In genomic region chr16:636206-637080, GRCh38 we compare ENCODE assay signal across 8 cellular contexts. TPM values are rescaled to one million over a fixed set of nuclear protein-coding genes. Genes with fewer than 3 reads are reported as not detected.
DNase-seq lines count a peak whose midpoint lies in the region; ATAC-seq and TF ChIP-seq lines count a peak whose summit lies in the region.

METTL26 (minus strand) TSS chr16:636305; CDS start chr16:636290, 15 bp downstream.

- H3K9ac ChIP-seq in OCI-LY1 (ENCODE audit: low read length) = peak within 1 kb of the TSS; percentile 78

- H3K4me3 Mint-ChIP-seq in endothelial cell (ENCODE audit: unreplicated experiment) = peak within 1 kb of the TSS; percentile 94

- DNase-seq in DMS 273 (lab: John Stamatoyannopoulos, UW; ENCODE audit: unreplicated experiment) (peak; percentile 97), HuH-7 (ENCODE audit: low spot score) (peak; percentile 87), endothelial cell (ENCODE audit: low spot score) (peak; percentile 88), midbrain (lab: John Stamatoyannopoulos, UW) (peak; percentile 95)
- peak; percentile 91 for DNase-seq in activated CD8-positive, alpha-beta memory T cell treated with anti-CD3 and anti-CD28 coated beads, Interleukin-2, amount 50 U/mL, for 4 hours
- DNase-seq in stimulated activated CD8-positive, alpha-beta memory T cell treated with anti-CD3 and anti-CD28 coated beads, Interleukin-15, amount 100 ng/mL, for 48 hours (ENCODE audit: low read depth in 2 of 2) = peak; percentile 87 to 89

- H4K20me1 ChIP-seq in OCI-LY1 (ENCODE audit: insufficient read depth, low read length) = no peaks in the 10 kb centered on the region

- H3K79me2 ChIP-seq in OCI-LY1 (ENCODE audit: insufficient read depth, low read length) = no peaks in the 10 kb centered on the region

- no peaks in the 10 kb centered on the region for H3K9me3 Mint-ChIP-seq in endothelial cell (ENCODE audit: unreplicated experiment)

- no peaks in the 10 kb centered on the region for H3K36me3 Mint-ChIP-seq in endothelial cell (ENCODE audit: low read depth, unreplicated experiment)

- H3K4me3 ChIP-seq in OCI-LY1 (ENCODE audit: low read depth, low read length, poor library complexity, severe bottlenecking) = peak within 1 kb of the TSS; percentile 78

- H3K27ac ChIP-seq in OCI-LY1 (ENCODE audit: low read depth, low read length, poor library complexity, severe bottlenecking) = peak within 1 kb of the TSS; percentile 70

- H3K27me3 Mint-ChIP-seq in endothelial cell (ENCODE audit: unreplicated experiment) = peaks cover 8% of the 10 kb centered on the region

- H2AFZ ChIP-seq in OCI-LY1 (ENCODE audit: low read length) = no peak within 1 kb of the TSS

- peak; percentile 69 for ATAC-seq in GM21515 (IDR thresholded peaks at IDR 0.05; ENCODE audit: unreplicated experiment)

- H3K36me3 ChIP-seq in OCI-LY1 (ENCODE audit: insufficient read depth, low read length) = no peaks in the 10 kb centered on the region

- H3F3A ChIP-seq in OCI-LY1 (ENCODE audit: insufficient read depth, low read length) = no peaks in the 10 kb centered on the region

- H3K4me2 ChIP-seq in OCI-LY1 (ENCODE audit: low read length) = peak within 1 kb of the TSS; percentile 84

- peak within 1 kb of the TSS; percentile 92 for H3K27ac Mint-ChIP-seq in endothelial cell (ENCODE audit: unreplicated experiment)

- H3K9me2 ChIP-seq in OCI-LY1 (ENCODE audit: low read depth, low read length) = no peaks in the 10 kb centered on the region

- no peaks in the 10 kb centered on the region for H3K9me3 ChIP-seq in OCI-LY1 (ENCODE audit: low read length)

- no peaks in the 10 kb centered on the region for H3K27me3 ChIP-seq in OCI-LY1 (ENCODE audit: insufficient read depth, low read length)

- H3K4me1 Mint-ChIP-seq in endothelial cell (ENCODE audit: unreplicated experiment) = peaks cover 6% of the 10 kb centered on the region

- TF ChIP-seq CTCF in OCI-LY1 (IDR thresholded peaks at IDR 0.05; ENCODE audit: low read length) (no peak), endothelial cell (IDR thresholded peaks at IDR 0.05; ENCODE audit: unreplicated experiment) (no peak)

- peaks cover 33% of the 10 kb centered on the region for H3K4me1 ChIP-seq in OCI-LY1 (ENCODE audit: insufficient read depth, low read length, severe bottlenecking)

RNA-seq across cellular contexts. Expression of gene METTL26, which starts in this region (rescaled TPM):
- total RNA-seq in endothelial cell (ENCODE audit: unreplicated experiment) = 48.5 TPM

Comparison
In these comparisons a context has a peak if more than half of its experiments do, and no peak if none do; other contexts are left out.
1. Peak in every context shown above with its lines: DNase-seq, ATAC-seq, H3K4me3 ChIP-seq and H3K27ac ChIP-seq.